ENCODE assay signal across 8 cellular contexts in the genomic region with DNA sequence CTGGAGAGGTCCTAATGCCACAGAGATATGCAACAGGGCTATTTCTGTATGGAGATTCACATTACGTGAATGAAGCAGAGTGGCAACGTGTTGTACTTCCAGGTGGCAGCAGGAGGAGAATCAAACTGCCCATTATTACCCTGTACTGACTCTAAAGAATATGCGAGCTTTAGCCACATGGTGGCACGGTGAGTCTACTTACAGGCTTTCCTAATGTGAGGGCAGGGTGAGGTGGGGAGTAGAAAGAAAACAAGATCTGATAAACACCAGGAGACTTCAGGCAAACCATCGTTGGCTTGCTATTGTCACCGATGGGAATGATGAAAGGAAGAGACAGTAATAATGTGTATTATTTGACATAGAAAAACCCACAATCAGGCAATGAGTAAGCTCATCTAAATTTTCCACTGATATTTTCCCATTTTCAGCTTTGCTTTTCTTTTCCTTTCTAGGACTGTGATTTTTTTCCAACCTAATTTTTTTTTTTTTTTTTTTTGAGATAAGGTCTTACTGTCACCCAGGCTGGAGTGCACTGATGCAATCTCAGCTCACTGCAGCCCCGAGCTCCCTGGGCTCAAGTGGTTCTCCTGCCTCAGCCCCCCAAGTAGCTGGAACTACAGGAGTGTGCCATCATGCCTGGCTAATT.
A peak's percentile ranks its signal among the peaks of the same experiment; 100 is the strongest.
DNase-seq lines count a peak whose midpoint lies in the region; ATAC-seq and TF ChIP-seq lines count a peak whose summit lies in the region.

No MANE protein-coding gene starts in this region.

- H3K4me1 ChIP-seq in MM.1S (ENCODE audit: low read length) (peaks cover 42% of the 10 kb centered on the region), SJSA1 (replicated peaks) (no peaks in the 10 kb centered on the region)

- H3K4me3 ChIP-seq in GM12865 (ENCODE audit: low read depth, low read length) (no peak overlapping the region), MM.1S (ENCODE audit: low read length) (no peak overlapping the region), SJSA1 (no peak overlapping the region)

- POLR2A ChIA-PET in HEK293T (lab: Yijun Ruan, JAX) = interaction anchor here (1.0 to 1.4 kb wide), 2 partner anchors 11 to 203 kb away, joined by 3 to 7 read pairs; partner anchors contain the start of genes CPEB3 and MARCHF5

- peak; percentile 79 for TF ChIP-seq CTCF in GM12865 (IDR thresholded peaks at IDR 0.05; ENCODE audit: insufficient read depth, low read depth, low read length, missing control alignments)
- peak; percentile 94 for TF ChIP-seq CTCF in MM.1S (IDR thresholded peaks at IDR 0.05; ENCODE audit: low read length)

- peaks cover 15% of the 10 kb centered on the region for H3F3A ChIP-seq in MM.1S (ENCODE audit: insufficient read depth, low read length)

- no peak overlapping the region for H2AFZ ChIP-seq in MM.1S (ENCODE audit: low read length)

- CTCF ChIA-PET in HEK293T (lab: Yijun Ruan, JAX) = interaction anchor here (0.8 to 1.4 kb wide), 4 partner anchors 166 to 346 kb away, joined by 3 to 6 read pairs (median 3); no protein-coding TSS in a partner anchor

- no peak overlapping the region; the same call in 1 of the 2 replicates for H3K9ac ChIP-seq in MM.1S (ENCODE audit: low read length)

- peak; percentile 91 for DNase-seq in GM12865 (ENCODE audit: low read depth)
- peak; percentile 81 for DNase-seq in HEK293T (ENCODE audit: extremely low spot score)
- peak; percentile 94 for DNase-seq in MM.1S
- peak; percentile 72 for DNase-seq in SJSA1 (ENCODE audit: low read depth in 1 of 2, low spot score in 2 of 2)
- DNase-seq in activated naive CD4-positive, alpha-beta T cell treated with anti-CD3 and anti-CD28 coated beads, Interleukin-2, amount 50 U/mL, for 16 hours = peak; percentile 46
- peak in 40 of 42 donors; percentile 33 to 86 (median 68) for DNase-seq in head of caudate nucleus
- DNase-seq in pulmonary artery endothelial cell (ENCODE audit: low read depth, low spot score) = peak; percentile 57

- no peaks in the 10 kb centered on the region for H3K9me3 ChIP-seq in MM.1S (replicated peaks; ENCODE audit: insufficient read depth, low read length)
- H3K9me3 ChIP-seq in SJSA1 (replicated peaks) = no peaks in the 10 kb centered on the region

- intact Hi-C loops in head of caudate nucleus (cut with DNase I) = loop anchor here (5.0 to 10.0 kb wide), 2 partner anchors 204 to 347 kb away; partner anchors contain the start of genes CPEB3 and MARCHF5

- no peak for ATAC-seq in HG03457 (IDR thresholded peaks at IDR 0.05; ENCODE audit: unreplicated experiment)

- peak overlapping the region; percentile 23; the same call in 1 of the 2 replicates for H3K4me2 ChIP-seq in MM.1S (ENCODE audit: low read depth, low read length)

- H3K9me2 ChIP-seq in MM.1S (replicated peaks; ENCODE audit: insufficient read depth, low read length) = no peaks in the 10 kb centered on the region

- no peaks in the 10 kb centered on the region for H4K20me1 ChIP-seq in MM.1S (ENCODE audit: insufficient read depth, low read length)

- no peak overlapping the region for H3K27ac ChIP-seq in MM.1S (ENCODE audit: low read length)
- H3K27ac ChIP-seq in SJSA1 = no peak overlapping the region

- H3K79me2 ChIP-seq in MM.1S (ENCODE audit: low read length) = no peaks in the 10 kb centered on the region; the same call in 1 of the 2 replicates

- H3K36me3 ChIP-seq in MM.1S (replicated peaks; ENCODE audit: insufficient read depth, low read length) (no peaks in the 10 kb centered on the region), SJSA1 (no peaks in the 10 kb centered on the region)

- no peaks in the 10 kb centered on the region for H3K27me3 ChIP-seq in MM.1S (replicated peaks; ENCODE audit: insufficient read depth, low read length)
- peaks cover 6% of the 10 kb centered on the region; the same call in 1 of the 2 replicates for H3K27me3 ChIP-seq in SJSA1 (replicated peaks)

TF ChIP-seq in HEK293T, 16 proteins besides CTCF, POLR2A, EP300 and RAD21:
- TF ChIP-seq ARNT (IDR thresholded peaks at IDR 0.05) = no peak
- no peak for TF ChIP-seq LEF1 (IDR thresholded peaks at IDR 0.05; ENCODE audit: borderline replicate concordance)
- no peak for TF ChIP-seq L3MBTL2 (conservative IDR thresholded peaks at IDR 0.05)
- no peak for TF ChIP-seq ZNF384 (IDR thresholded peaks at IDR 0.05)
- no peak for TF ChIP-seq SP1 (IDR thresholded peaks at IDR 0.05)
- no peak for TF ChIP-seq CTBP1 (IDR thresholded peaks at IDR 0.05; ENCODE audit: borderline replicate concordance)
- no peak for TF ChIP-seq BHLHE40 (IDR thresholded peaks at IDR 0.05; ENCODE audit: borderline replicate concordance)
- TF ChIP-seq NFRKB (IDR thresholded peaks at IDR 0.05) = no peak
- TF ChIP-seq FOXK2 (IDR thresholded peaks at IDR 0.05) = no peak
- TF ChIP-seq FOXM1 (IDR thresholded peaks at IDR 0.05; ENCODE audit: borderline replicate concordance) = no peak
- TF ChIP-seq, protein P1, sequence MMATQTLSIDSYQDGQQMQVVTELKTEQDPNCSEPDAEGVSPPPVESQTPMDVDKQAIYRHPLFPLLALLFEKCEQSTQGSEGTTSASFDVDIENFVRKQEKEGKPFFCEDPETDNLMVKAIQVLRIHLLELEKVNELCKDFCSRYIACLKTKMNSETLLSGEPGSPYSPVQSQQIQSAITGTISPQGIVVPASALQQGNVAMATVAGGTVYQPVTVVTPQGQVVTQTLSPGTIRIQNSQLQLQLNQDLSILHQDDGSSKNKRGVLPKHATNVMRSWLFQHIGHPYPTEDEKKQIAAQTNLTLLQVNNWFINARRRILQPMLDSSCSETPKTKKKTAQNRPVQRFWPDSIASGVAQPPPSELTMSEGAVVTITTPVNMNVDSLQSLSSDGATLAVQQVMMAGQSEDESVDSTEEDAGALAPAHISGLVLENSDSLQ (IDR thresholded peaks at IDR 0.05) = no peak
- no peak for TF ChIP-seq FOXA1 (IDR thresholded peaks at IDR 0.05)
- no peak for TF ChIP-seq SUZ12 (IDR thresholded peaks at IDR 0.05)
- TF ChIP-seq HDGF (IDR thresholded peaks at IDR 0.05; ENCODE audit: borderline replicate concordance) = no peak
